8 cellular contexts compared by ENCODE assay signal in the genomic region with DNA sequence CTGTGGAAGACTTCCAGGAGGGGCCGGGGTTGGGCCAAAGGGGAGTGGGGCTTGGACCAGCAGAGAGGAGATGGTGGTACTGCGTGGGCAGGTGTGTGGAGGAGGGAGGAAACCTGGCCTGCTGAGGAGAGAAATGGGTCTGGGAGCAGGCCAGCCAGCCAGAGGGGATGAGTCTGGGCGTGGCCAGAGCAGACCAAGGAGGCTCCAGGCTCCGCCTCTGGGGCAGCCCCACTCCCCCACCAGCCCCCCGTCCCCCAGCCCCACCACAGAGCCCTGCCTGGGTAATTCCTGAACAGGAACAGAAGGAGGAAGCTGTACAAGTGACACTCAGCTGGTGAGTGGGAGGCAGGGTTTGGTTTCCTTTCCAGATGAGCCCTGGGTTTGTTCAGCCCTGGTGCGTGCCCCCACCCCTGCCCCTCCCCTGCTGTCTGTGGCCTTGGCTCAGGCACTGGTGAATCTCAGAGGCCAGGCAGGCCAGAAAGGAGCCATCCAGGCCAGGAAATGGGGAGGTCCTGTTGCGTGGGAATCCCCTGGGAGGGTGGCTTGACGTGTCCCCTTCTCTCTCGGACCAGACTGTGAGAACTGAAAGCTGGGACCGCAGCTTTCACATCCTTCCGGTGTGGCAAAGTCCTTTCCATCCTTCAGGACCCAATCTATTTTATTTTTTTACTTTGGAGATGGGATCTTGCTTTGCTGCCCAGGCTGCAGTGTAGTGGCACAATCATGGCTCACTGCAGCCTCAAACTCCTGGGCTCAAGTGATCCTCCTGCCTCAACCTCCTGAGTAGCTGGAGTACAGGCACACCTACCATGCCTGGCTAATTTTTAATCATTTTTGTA.
A peak's percentile ranks its signal among the peaks of the same experiment; 100 is the strongest.
DNase-seq lines count a peak whose midpoint lies in the region; ATAC-seq and TF ChIP-seq lines count a peak whose summit lies in the region.

No MANE protein-coding gene starts in this region.

- peak; percentile 69 for ATAC-seq in GM21619 (IDR thresholded peaks at IDR 0.05; ENCODE audit: unreplicated experiment)

- no peaks in the 10 kb centered on the region for H3K27me3 Mint-ChIP-seq in activated T-cell treated with anti-CD3 and anti-CD28 coated beads, Interleukin-2, amount 50 U/mL, for 24 hours

- peaks cover 20% of the 10 kb centered on the region for H3K4me1 Mint-ChIP-seq in activated T-cell treated with anti-CD3 and anti-CD28 coated beads, Interleukin-2, amount 50 U/mL, for 24 hours (ENCODE audit: low read depth)

- no peaks in the 10 kb centered on the region for H3K27me3 ChIP-seq in KMS-11 (ENCODE audit: insufficient read depth, low read depth)

- H3K4me2 ChIP-seq in KMS-11 = peak overlapping the region; percentile 11; the same call in 1 of the 2 replicates

- DNase-seq in GM13976 (ENCODE audit: low spot score) (peak; percentile 87), islet precursor cell (peak; percentile 93), NCI-H748 treated with DMSO at 0.1 percent for 48 hours (lab: John Stamatoyannopoulos, UW) (no peak), NCI-H510A treated with DMSO at 0.1 percent for 48 hours (lab: John Stamatoyannopoulos, UW) (no peak)
- peak; percentile 58 for DNase-seq in activated T-cell treated with anti-CD3 and anti-CD28 coated beads, Interleukin-2, amount 50 U/mL, for 24 hours
- peak; percentile 27 for DNase-seq in stimulated activated CD4-positive, alpha-beta T cell treated with anti-CD3 and anti-CD28 coated beads, Interleukin-4, amount 100 ng/mL, for 24 hours

- TF ChIP-seq CTCF in GM13976 (IDR thresholded peaks at IDR 0.05; ENCODE audit: borderline replicate concordance, control extremely low read depth, extremely low read depth, insufficient read depth, missing control alignments) (no peak), KMS-11 (conservative IDR thresholded peaks at IDR 0.05; ENCODE audit: low read depth, low read length) (no peak)

- no peak overlapping the region for H3K4me3 Mint-ChIP-seq in activated T-cell treated with anti-CD3 and anti-CD28 coated beads, Interleukin-2, amount 50 U/mL, for 24 hours

- H3K4me1 ChIP-seq in KMS-11 (ENCODE audit: low read depth, poor library complexity, severe bottlenecking) = peaks cover 12% of the 10 kb centered on the region

- in situ Hi-C loops in GM13976 (cut with MboI; ENCODE audit: low sequenced_read_pairs, unreplicated experiment) = no loop called here

- no peak overlapping the region for H3K4me3 ChIP-seq in KMS-11 (IDR thresholded peaks at IDR 0.05; ENCODE audit: insufficient read depth, low read depth, low read length)

- H3K36me3 Mint-ChIP-seq in activated T-cell treated with anti-CD3 and anti-CD28 coated beads, Interleukin-2, amount 50 U/mL, for 24 hours (ENCODE audit: low read depth) = no peaks in the 10 kb centered on the region

- H4K20me1 ChIP-seq in KMS-11 (ENCODE audit: insufficient read depth) = no peaks in the 10 kb centered on the region

- H3K9me3 Mint-ChIP-seq in activated T-cell treated with anti-CD3 and anti-CD28 coated beads, Interleukin-2, amount 50 U/mL, for 24 hours = no peaks in the 10 kb centered on the region

- no peaks in the 10 kb centered on the region for H3K36me3 ChIP-seq in KMS-11 (ENCODE audit: insufficient read depth)

- H2AFZ ChIP-seq in KMS-11 (ENCODE audit: low read depth) = peak overlapping the region; percentile 38; the same call in 1 of the 2 replicates

- no peaks in the 10 kb centered on the region for H3K79me2 ChIP-seq in KMS-11 (ENCODE audit: insufficient read depth, low read depth)

- H3K27ac Mint-ChIP-seq in activated T-cell treated with anti-CD3 and anti-CD28 coated beads, Interleukin-2, amount 50 U/mL, for 24 hours = peak overlapping the region; percentile 76

- no peak overlapping the region for H3K9ac ChIP-seq in KMS-11

- no peak overlapping the region for H3K27ac ChIP-seq in KMS-11

Comparison
In these comparisons a context has a peak if more than half of its experiments do, and no peak if none do; other contexts are left out.
1. DNase-seq: peak in GM13976 (single experiment), activated T-cell treated with anti-CD3 and anti-CD28 coated beads, Interleukin-2, amount 50 U/mL, for 24 hours (single experiment), islet precursor cell (single experiment) and stimulated activated CD4-positive, alpha-beta T cell treated with anti-CD3 and anti-CD28 coated beads, Interleukin-4, amount 100 ng/mL, for 24 hours (single experiment); none in NCI-H748 treated with DMSO at 0.1 percent for 48 hours (single experiment) and NCI-H510A treated with DMSO at 0.1 percent for 48 hours (single experiment).